In the genomic region with DNA sequence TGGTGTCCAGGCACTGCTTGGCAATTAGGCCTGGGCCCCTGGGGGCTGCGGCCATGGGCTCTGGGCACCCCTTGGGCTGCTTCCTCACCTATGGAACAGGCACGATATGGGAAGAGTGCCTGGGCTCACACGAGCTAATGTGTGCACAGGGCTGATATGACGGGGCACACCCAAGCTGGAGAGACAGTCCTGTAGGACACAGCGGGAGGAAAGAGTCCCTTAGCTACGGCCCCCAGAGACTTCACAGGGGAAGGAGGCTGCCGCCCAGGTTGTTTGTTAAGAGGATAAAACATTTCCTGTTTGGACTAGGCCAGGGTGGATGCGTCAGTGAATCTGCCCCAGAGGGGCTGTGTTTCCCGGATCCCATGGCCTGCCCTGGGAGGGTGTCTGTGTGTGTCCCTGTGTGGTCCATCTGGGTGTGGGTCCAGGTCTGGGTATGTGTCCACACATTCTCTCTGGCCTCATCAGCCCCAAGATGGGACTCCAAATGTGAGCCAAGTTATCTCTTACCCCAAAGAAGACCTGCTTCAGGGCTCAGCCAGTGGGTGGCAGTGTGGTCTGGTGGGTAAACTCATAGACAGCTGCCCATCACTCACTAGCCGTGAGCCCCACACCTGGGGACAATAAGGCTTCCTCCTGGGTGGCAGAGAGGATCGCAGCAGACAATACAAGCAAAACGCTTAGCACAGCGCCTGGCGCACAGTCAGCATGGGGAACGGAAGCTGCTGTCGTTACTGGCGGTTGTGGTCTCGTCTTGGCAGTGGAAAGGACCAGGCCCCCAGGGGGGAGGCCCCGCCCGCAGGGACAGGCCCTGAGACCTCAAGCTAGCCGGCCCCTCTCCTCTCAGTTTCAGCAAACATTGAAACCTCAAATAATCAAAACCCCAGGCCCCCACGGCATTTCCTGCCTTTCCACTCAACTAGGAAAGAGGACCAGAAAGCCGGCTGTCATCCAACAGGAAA, we compare ENCODE assay signal across 8 cellular contexts. TPM values are rescaled to one million over a fixed set of nuclear protein-coding genes. Genes with fewer than 3 reads are reported as not detected.
DNase-seq lines count a peak whose midpoint lies in the region; ATAC-seq lines count a peak whose summit lies in the region.

No MANE protein-coding gene starts in this region.

- ATAC-seq in GM18499 (IDR thresholded peaks at IDR 0.05; ENCODE audit: insufficient read depth, unreplicated experiment) (peak; percentile 59), HG02870 (IDR thresholded peaks at IDR 0.05; ENCODE audit: unreplicated experiment) (peak; percentile 55), left ventricle myocardium superior (peak; percentile 71)

- in situ Hi-C loops in ACHN (cut with HindIII; ENCODE audit: low pct_ligation_motif_present, low pct_unique_long_range_greater_than_20kb, low sequenced_read_pairs), result no loop called here

- peak; percentile 8 for DNase-seq in ACHN
- DNase-seq in NOMO-1 treated with dmso at 0.1 percent for 144 hours (lab: John Stamatoyannopoulos, UW; ENCODE audit: unreplicated experiment), result peak; percentile 62
- DNase-seq in activated T-helper 1 cell treated with Interleukin-2 at 50 U/mL for 16 hours (ENCODE audit: low read depth), result peak; percentile 29
- peak; percentile 81 for DNase-seq in left ventricle myocardium superior
- peak; percentile 8 to 19 for DNase-seq in stimulated activated CD4-positive, alpha-beta T cell treated with anti-CD3 and anti-CD28 coated beads, Interleukin-1b, Interleukin-23, amount 100 ng/mL, for 4 hours (ENCODE audit: low read depth in 2 of 2)
- DNase-seq in NCI-H1417 treated with DMSO at 0.1 percent for 48 hours (lab: John Stamatoyannopoulos, UW), result no peak

- intact Hi-C loops in left ventricle myocardium superior (cut with micrococcal nuclease), result no loop called here

RNA-seq across cellular contexts. Expression of gene EMID1, which starts 3.2 kb away (rescaled TPM):
- 0.40 TPM for total RNA-seq in left ventricle myocardium superior
